1 cellular context compared by ENCODE assay signal in the genomic region with DNA sequence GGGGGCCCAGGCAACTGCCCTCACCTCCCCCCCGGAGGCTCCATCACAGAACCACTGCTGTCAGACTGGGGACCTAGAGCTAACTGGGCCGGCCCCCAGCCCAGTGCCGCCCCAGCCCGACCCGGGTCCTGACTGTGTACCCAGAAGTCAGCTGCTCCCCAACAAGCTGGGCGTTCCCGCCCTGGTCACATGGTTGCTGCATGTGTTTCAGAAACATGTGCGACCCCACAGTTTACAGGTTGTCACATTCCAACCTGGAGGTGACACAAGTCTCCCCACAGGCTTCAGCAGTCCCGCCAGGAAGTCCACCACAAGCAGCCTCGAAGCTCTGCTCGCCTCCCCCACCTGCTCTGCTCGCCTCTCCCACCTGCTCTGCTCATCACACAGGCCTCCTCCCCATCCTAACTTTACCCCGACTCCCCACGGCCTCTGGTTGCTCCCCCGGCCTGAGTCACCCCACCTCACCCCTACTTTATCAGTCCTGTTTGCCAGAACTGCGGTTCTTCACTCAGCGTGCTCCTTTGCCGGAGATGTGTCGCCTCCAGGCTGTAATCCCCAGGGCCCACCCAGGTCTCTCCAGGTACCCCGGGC.
TF ChIP-seq lines count a peak whose summit lies in the region.

No MANE protein-coding gene starts in this region.

TF ChIP-seq in HEK293, 187 proteins besides CTCF, POLR2A, EP300 and RAD21 (continued from another document):
- TF ChIP-seq, protein P1, sequence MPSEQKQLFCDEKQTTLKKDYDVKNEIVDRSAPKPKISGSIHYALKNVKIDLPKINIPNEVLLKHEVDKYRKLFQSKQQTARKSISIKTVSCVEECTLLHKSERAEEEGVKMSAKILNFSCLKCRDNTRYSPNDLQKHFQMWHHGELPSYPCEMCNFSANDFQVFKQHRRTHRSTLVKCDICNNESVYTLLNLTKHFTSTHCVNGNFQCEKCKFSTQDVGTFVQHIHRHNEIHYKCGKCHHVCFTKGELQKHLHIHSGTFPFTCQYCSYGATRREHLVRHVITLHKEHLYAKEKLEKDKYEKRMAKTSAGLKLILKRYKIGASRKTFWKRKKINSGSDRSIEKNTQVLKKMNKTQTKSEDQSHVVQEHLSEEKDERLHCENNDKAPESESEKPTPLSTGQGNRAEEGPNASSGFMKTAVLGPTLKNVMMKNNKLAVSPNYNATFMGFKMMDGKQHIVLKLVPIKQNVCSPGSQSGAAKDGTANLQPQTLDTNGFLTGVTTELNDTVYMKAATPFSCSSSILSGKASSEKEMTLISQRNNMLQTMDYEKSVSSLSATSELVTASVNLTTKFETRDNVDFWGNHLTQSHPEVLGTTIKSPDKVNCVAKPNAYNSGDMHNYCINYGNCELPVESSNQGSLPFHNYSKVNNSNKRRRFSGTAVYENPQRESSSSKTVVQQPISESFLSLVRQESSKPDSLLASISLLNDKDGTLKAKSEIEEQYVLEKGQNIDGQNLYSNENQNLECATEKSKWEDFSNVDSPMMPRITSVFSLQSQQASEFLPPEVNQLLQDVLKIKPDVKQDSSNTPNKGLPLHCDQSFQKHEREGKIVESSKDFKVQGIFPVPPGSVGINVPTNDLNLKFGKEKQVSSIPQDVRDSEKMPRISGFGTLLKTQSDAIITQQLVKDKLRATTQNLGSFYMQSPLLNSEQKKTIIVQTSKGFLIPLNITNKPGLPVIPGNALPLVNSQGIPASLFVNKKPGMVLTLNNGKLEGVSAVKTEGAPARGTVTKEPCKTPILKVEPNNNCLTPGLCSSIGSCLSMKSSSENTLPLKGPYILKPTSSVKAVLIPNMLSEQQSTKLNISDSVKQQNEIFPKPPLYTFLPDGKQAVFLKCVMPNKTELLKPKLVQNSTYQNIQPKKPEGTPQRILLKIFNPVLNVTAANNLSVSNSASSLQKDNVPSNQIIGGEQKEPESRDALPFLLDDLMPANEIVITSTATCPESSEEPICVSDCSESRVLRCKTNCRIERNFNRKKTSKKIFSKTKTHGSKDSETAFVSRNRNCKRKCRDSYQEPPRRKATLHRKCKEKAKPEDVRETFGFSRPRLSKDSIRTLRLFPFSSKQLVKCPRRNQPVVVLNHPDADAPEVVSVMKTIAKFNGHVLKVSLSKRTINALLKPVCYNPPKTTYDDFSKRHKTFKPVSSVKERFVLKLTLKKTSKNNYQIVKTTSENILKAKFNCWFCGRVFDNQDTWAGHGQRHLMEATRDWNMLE (tag by site-specific recombination; conservative IDR thresholded peaks at IDR 0.05; ENCODE audit: low read depth) = no peak
- TF ChIP-seq ZNF10 (tag by site-specific recombination; IDR thresholded peaks at IDR 0.05) (no peak), ZNF132 (tag by site-specific recombination; IDR thresholded peaks at IDR 0.05; ENCODE audit: borderline replicate concordance) (no peak), ZNF658 (tag by site-specific recombination; IDR thresholded peaks at IDR 0.05) (no peak)
- TF ChIP-seq, protein P2, sequence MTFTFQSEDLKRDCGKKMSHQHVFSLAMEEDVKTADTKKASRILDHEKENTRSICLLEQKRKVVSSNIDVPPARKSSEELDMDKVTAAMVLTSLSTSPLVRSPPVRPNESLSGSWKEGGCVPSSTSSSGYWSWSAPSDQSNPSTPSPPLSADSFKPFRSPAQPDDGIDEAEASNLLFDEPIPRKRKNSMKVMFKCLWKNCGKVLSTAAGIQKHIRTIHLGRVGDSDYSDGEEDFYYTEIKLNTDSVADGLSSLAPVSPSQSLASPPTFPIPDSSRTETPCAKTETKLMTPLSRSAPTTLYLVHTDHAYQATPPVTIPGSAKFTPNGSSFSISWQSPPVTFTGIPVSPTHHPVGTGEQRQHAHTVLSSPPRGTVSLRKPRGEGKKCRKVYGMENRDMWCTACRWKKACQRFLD (tag by site-specific recombination; IDR thresholded peaks at IDR 0.05) = no peak
